ENCODE assay signal across 1 cellular context in the genomic region with DNA sequence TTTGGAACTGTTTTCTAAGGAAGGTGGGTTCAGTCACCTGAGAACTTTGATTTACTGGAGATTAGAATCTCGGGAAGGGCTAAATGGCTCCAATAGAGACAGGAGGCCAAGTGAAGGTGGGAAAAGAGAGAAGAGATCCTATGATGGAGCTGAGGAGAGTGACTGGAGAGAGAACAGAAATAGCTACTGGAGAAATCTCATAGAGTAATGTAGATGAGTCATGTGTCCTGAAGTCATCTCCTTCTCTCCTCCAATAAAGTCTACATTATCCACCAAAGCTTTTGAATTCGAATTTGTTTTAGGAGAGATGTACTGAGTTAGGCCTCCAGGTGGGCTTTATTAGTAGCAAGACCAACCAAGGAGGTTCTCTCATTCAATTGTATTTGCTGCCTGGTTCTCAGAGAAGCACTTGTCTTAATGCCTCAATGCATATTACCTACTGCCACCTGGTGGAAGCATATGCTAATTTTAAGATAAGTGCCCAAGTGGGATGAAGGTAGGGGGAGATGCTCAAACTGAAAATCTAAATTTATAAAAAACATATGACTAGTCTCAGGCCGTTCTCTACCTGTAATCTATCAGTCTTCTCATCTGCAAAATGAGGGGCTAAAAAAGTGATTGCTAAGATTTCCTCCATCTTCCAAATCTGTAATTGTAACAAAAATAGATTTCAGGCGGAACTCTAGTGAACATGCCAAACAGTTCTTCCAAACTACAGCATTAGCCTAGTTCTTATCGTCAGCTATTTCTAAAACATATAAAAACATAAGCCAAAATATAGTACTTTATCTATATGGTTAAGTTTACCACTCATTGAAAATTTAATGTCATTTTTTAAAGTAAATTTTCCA.
TF ChIP-seq lines count a peak whose summit lies in the region.

No MANE protein-coding gene starts in this region.

TF ChIP-seq in GM12878, 131 proteins besides CTCF, POLR2A, EP300 and RAD21 (continued from another document):
- TF ChIP-seq, protein P1, sequence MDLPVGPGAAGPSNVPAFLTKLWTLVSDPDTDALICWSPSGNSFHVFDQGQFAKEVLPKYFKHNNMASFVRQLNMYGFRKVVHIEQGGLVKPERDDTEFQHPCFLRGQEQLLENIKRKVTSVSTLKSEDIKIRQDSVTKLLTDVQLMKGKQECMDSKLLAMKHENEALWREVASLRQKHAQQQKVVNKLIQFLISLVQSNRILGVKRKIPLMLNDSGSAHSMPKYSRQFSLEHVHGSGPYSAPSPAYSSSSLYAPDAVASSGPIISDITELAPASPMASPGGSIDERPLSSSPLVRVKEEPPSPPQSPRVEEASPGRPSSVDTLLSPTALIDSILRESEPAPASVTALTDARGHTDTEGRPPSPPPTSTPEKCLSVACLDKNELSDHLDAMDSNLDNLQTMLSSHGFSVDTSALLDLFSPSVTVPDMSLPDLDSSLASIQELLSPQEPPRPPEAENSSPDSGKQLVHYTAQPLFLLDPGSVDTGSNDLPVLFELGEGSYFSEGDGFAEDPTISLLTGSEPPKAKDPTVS (IDR thresholded peaks at IDR 0.05; ENCODE audit: low read depth, low read length), result no peak
